In the genomic region with DNA sequence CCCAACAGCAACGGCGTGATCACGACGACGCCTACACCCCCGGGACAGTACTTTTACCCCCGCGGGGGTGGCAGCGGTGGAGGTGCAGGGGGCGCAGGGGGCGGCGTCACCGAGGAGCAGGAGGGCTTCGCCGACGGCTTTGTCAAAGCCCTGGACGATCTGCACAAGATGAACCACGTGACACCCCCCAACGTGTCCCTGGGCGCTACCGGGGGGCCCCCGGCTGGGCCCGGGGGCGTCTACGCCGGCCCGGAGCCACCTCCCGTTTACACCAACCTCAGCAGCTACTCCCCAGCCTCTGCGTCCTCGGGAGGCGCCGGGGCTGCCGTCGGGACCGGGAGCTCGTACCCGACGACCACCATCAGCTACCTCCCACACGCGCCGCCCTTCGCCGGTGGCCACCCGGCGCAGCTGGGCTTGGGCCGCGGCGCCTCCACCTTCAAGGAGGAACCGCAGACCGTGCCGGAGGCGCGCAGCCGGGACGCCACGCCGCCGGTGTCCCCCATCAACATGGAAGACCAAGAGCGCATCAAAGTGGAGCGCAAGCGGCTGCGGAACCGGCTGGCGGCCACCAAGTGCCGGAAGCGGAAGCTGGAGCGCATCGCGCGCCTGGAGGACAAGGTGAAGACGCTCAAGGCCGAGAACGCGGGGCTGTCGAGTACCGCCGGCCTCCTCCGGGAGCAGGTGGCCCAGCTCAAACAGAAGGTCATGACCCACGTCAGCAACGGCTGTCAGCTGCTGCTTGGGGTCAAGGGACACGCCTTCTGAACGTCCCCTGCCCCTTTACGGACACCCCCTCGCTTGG, we compare ENCODE assay signal across 8 cellular contexts. TPM values are rescaled to one million over a fixed set of nuclear protein-coding genes. Genes with fewer than 3 reads are reported as not detected.
DNase-seq lines count a peak whose midpoint lies in the region; ATAC-seq and TF ChIP-seq lines count a peak whose summit lies in the region.

No MANE protein-coding gene starts in this region.

- no peaks in the 10 kb centered on the region for H3K4me1 ChIP-seq in urinary bladder (ENCODE audit: insufficient read depth)

- H3K36me3 ChIP-seq in urinary bladder (ENCODE audit: insufficient read depth): no peaks in the 10 kb centered on the region

- ATAC-seq in GM18867 (IDR thresholded peaks at IDR 0.05; ENCODE audit: unreplicated experiment): no peak

- H3K27ac ChIP-seq in C4-2B: peak overlapping the region; percentile 96
- peak overlapping the region; percentile 98 for H3K27ac ChIP-seq in urinary bladder (ENCODE audit: low read depth)

- WGBS in urinary bladder: under 1% methylated on average over 84 of the region's 84 CpGs

- no peak for TF ChIP-seq CTCF in C4-2B (conservative IDR thresholded peaks at IDR 0.05)

- peak; percentile 60 for DNase-seq in HT1080 (ENCODE audit: low read depth)
- DNase-seq in RKO (ENCODE audit: low spot score): peak; percentile 87
- DNase-seq in activated gamma-delta T cell treated with Interleukin-2 at 50 U/mL for 16 hours: peak; percentile 72
- DNase-seq in globus pallidus (ENCODE audit: low spot score): peak; percentile 63
- peak in 45 of 56 donors; percentile 18 to 81 (median 61) for DNase-seq in nucleus accumbens (lab: John Stamatoyannopoulos, UW)

- peak overlapping the region; percentile 94 for H3K4me3 ChIP-seq in urinary bladder (ENCODE audit: low read depth, low read length)

RNA-seq across cellular contexts. Expression of a gene that starts 1.0 kb away (rescaled TPM):
- total RNA-seq in HT1080 (2014; rRNA removed; shearing (Covaris generic)): 33.9 and 38.1 TPM in 2 replicates
- 39.8 and 41.9 TPM in 2 replicates for polyA plus RNA-seq in HT1080 (2015; cell fraction: cytosol; rRNA removed)
- polyA plus RNA-seq in HT1080 (2015; cell fraction: nucleus; rRNA removed): 59.5 and 65.1 TPM in 2 replicates
- total RNA-seq in urinary bladder: 107 TPM
- polyA plus RNA-seq in urinary bladder: 545 TPM

RNA-seq across cellular contexts. Expression of a gene that starts 9.3 kb away (rescaled TPM):
- 88.6 and 94.3 TPM in 2 replicates for total RNA-seq in HT1080 (2014; rRNA removed; shearing (Covaris generic))
- 110 and 115 TPM in 2 replicates for polyA plus RNA-seq in HT1080 (2015; cell fraction: cytosol; rRNA removed)
- polyA plus RNA-seq in HT1080 (2015; cell fraction: nucleus; rRNA removed): 72.9 and 85.9 TPM in 2 replicates
- 74.2 TPM for total RNA-seq in urinary bladder
- polyA plus RNA-seq in urinary bladder: 245 TPM

RNA-seq across cellular contexts. Expression of a gene that starts 9.6 kb away (rescaled TPM):
- not detected in 2 replicates for total RNA-seq in HT1080 (2014; rRNA removed; shearing (Covaris generic))
- polyA plus RNA-seq in HT1080 (2015; cell fraction: cytosol; rRNA removed): 0.10 TPM in 1 of 2 replicates, not detected in the other
- not detected in 2 replicates for polyA plus RNA-seq in HT1080 (2015; cell fraction: nucleus; rRNA removed)
- total RNA-seq in urinary bladder: not detected
- not detected for polyA plus RNA-seq in urinary bladder

RNA-seq across cellular contexts. Expression of a gene that starts 14.1 kb away (rescaled TPM):
- total RNA-seq in HT1080 (2014; rRNA removed; shearing (Covaris generic)): 52.9 and 68.6 TPM in 2 replicates
- 31.8 and 34.6 TPM in 2 replicates for polyA plus RNA-seq in HT1080 (2015; cell fraction: cytosol; rRNA removed)
- polyA plus RNA-seq in HT1080 (2015; cell fraction: nucleus; rRNA removed): 37.5 and 41.2 TPM in 2 replicates
- total RNA-seq in urinary bladder: 9.5 TPM
- 12.8 TPM for polyA plus RNA-seq in urinary bladder

RNA-seq across cellular contexts. Expression of a gene that starts 16.9 kb away (rescaled TPM):
- 4.7 and 6.9 TPM in 2 replicates for total RNA-seq in HT1080 (2014; rRNA removed; shearing (Covaris generic))
- 3.0 and 4.1 TPM in 2 replicates for polyA plus RNA-seq in HT1080 (2015; cell fraction: cytosol; rRNA removed)
- 19.2 and 34.5 TPM in 2 replicates for polyA plus RNA-seq in HT1080 (2015; cell fraction: nucleus; rRNA removed)
- 30.2 TPM for total RNA-seq in urinary bladder
- 28.4 TPM for polyA plus RNA-seq in urinary bladder
